16 cellular contexts compared by ENCODE assay signal in genomic region chr22:42791721-42792452, GRCh38.
A peak's percentile ranks its signal among the peaks of the same experiment; 100 is the strongest.
DNase-seq lines count a peak whose midpoint lies in the region; ATAC-seq and TF ChIP-seq lines count a peak whose summit lies in the region.
"Had no signal": no experiment of that assay in that cellular context is flagged by ENCODE, and none has a peak within 500 bp of the region (broad histone marks: within the 10 kb centered on the region; RNA-seq: fewer than 3 reads in every experiment).

No MANE protein-coding gene starts in this region.

- H3K4me1 ChIP-seq in IMR-90 (ENCODE audit: control insufficient read depth, insufficient read depth, low read length) (peaks cover 11% of the 10 kb centered on the region; the same call in 1 of the 2 replicates), fibroblast of lung (ENCODE audit: control insufficient read depth, extremely low read depth, insufficient read depth, low read length) (peaks cover 7% of the 10 kb centered on the region), mesenchymal stem cell (ENCODE audit: control insufficient read depth, insufficient read depth, low read depth, low read length) (peaks cover 9% of the 10 kb centered on the region)
- H3K4me1 ChIP-seq: BE2C, pancreas had no signal

- ATAC-seq in IMR-90 (ENCODE audit: low read depth), result no peak; the same call in 1 of the 2 replicates
- peak; percentile 6 for ATAC-seq in stimulated activated naive CD8-positive, alpha-beta T cell treated with anti-CD3 and anti-CD28 coated beads, Interleukin-15, amount 100 ng/mL, for 72 hours
- ATAC-seq in GM19452 (IDR thresholded peaks at IDR 0.05; ENCODE audit: unreplicated experiment), result no peak

- TF ChIP-seq CTCF in IMR-90 (conservative IDR thresholded peaks at IDR 0.05; ENCODE audit: low read depth, low read length) (no peak), fibroblast of lung (conservative IDR thresholded peaks at IDR 0.05 in 1 of 2, IDR thresholded peaks at IDR 0.05 in 1 of 2; ENCODE audit: low read depth in 1 of 2, low read length in 2 of 2) (no peak), osteocyte (IDR thresholded peaks at IDR 0.05) (no peak)

- peak overlapping the region; percentile 43; the same call in 1 of the 2 replicates for H3K4ac ChIP-seq in IMR-90 (ENCODE audit: low read depth, low read length)
- no peak overlapping the region for H3K4ac ChIP-seq in mesenchymal stem cell (ENCODE audit: low read depth in 1 of 2, low read length in 2 of 2)

- no peak overlapping the region for H2AFZ ChIP-seq in IMR-90 (replicated peaks; ENCODE audit: low read length, poor library complexity)
- no peak overlapping the region for H2AFZ ChIP-seq in fibroblast of lung (ENCODE audit: low read length)
- no peak overlapping the region for H2AFZ ChIP-seq in mesenchymal stem cell (ENCODE audit: low read depth, low read length)

- DNase-seq in IMR-90 (no peak), fibroblast of lung (ENCODE audit: low read depth in 2 of 2) (peak in 1 of 2 donors; percentile 15), mesenchymal stem cell (no peak), activated gamma-delta T cell treated with Interleukin-2 at 50 U/mL for 16 hours (no peak), RPMI8226 (no peak), osteocyte (ENCODE audit: extremely low spot score, unreplicated experiment) (no peak)
- no peak for DNase-seq in stimulated activated naive CD8-positive, alpha-beta T cell treated with anti-CD3 and anti-CD28 coated beads, Interleukin-15, amount 100 ng/mL, for 72 hours
- DNase-seq: activated CD4-positive, alpha-beta T cell treated with anti-CD3 and anti-CD28 coated beads, Interleukin-2, amount 10 ng/mL, durations not matched to agents 24 days and 14 days; activated naive CD8-positive, alpha-beta T cell treated with anti-CD3 and anti-CD28 coated beads, Interleukin-2, amount 10 ng/mL, durations not matched to agents 7 days and 5 days; activated T-cell treated with anti-CD3 and anti-CD28 coated beads, Interleukin-2, amount 50 U/mL, for 1 hour; BE2C; central memory CD4-positive, alpha-beta T cell; NCI-H1417 treated with DMSO at 0.1 percent for 48 hours; NCI-H446 treated with DMSO at 0.1 percent for 48 hours had no signal

- no peak overlapping the region for H3K56ac ChIP-seq in IMR-90 (ENCODE audit: extremely low read depth, insufficient read depth, low read length)

- no peaks in the 10 kb centered on the region for H3K79me2 ChIP-seq in fibroblast of lung (ENCODE audit: control insufficient read depth, insufficient read depth, low read length)

- H4K20me1 ChIP-seq in IMR-90 (ENCODE audit: insufficient read depth, low read length), result peaks cover 13% of the 10 kb centered on the region
- no peaks in the 10 kb centered on the region for H4K20me1 ChIP-seq in fibroblast of lung (ENCODE audit: control insufficient read depth, extremely low read depth, insufficient read depth, low read length)

- H3K36me3 ChIP-seq in IMR-90 (ENCODE audit: control insufficient read depth, insufficient read depth, low read length) (peaks cover 8% of the 10 kb centered on the region), fibroblast of lung (ENCODE audit: control insufficient read depth, insufficient read depth, low read length) (peaks cover 2% of the 10 kb centered on the region), mesenchymal stem cell (ENCODE audit: control insufficient read depth in 1 of 2, insufficient read depth in 2 of 2, low read depth in 1 of 2, low read length in 2 of 2) (peaks cover 18 to 48% of the 10 kb centered on the region in 2 experiments)
- H3K36me3 ChIP-seq: BE2C had no signal

- H2BK120ac ChIP-seq in IMR-90 (ENCODE audit: low read depth, low read length), result no peak overlapping the region
- H2BK120ac ChIP-seq in mesenchymal stem cell (ENCODE audit: low read depth, low read length), result no peak overlapping the region

- H3K14ac ChIP-seq in IMR-90 (replicated peaks; ENCODE audit: low read depth, low read length), result no peak overlapping the region
- H3K14ac ChIP-seq in mesenchymal stem cell (ENCODE audit: low read length in 2 of 2), result no peak overlapping the region

- H4K91ac ChIP-seq in IMR-90 (ENCODE audit: insufficient read depth, low read depth, low read length), result no peak overlapping the region
- H4K91ac ChIP-seq in mesenchymal stem cell (ENCODE audit: low read length), result no peak overlapping the region

- H3K36me3 Mint-ChIP-seq in osteocyte (ENCODE audit: unreplicated experiment), result peaks cover 7% of the 10 kb centered on the region

- H3K27me3 ChIP-seq in IMR-90 (ENCODE audit: control insufficient read depth, insufficient read depth, low read length), result no peaks in the 10 kb centered on the region
- H3K27me3 ChIP-seq in fibroblast of lung (ENCODE audit: control insufficient read depth, insufficient read depth, low read length), result no peaks in the 10 kb centered on the region
- H3K27me3 ChIP-seq in mesenchymal stem cell (ENCODE audit: control insufficient read depth in 1 of 2, insufficient read depth in 1 of 2, low read length in 2 of 2), result no peaks in the 10 kb centered on the region
- H3K27me3 ChIP-seq: BE2C, pancreas had no signal

- no peak overlapping the region for H2BK12ac ChIP-seq in mesenchymal stem cell (ENCODE audit: low read length in 2 of 2)

- intact Hi-C loops in IMR-90 (cut with micrococcal nuclease), result no loop called here

- TF ChIP-seq RAD21 in IMR-90 (IDR thresholded peaks at IDR 0.05; ENCODE audit: low read length), result no peak

- CTCF ChIA-PET in IMR-90 (lab: Yijun Ruan, JAX), result interaction anchor here (0.6 kb wide), 1 partner anchor 735 kb away, joined by 3 read pairs; no protein-coding TSS in a partner anchor

- no peak overlapping the region for H4K8ac ChIP-seq in IMR-90 (ENCODE audit: low read depth in 2 of 2, low read length in 2 of 2)
- H4K8ac ChIP-seq in mesenchymal stem cell (ENCODE audit: low read length), result no peak overlapping the region

- POLR2A ChIA-PET in IMR-90 (lab: Charles Lee; ENCODE audit: unreplicated experiment), result no interaction called here

- no peaks in the 10 kb centered on the region for H3K27me3 Mint-ChIP-seq in stimulated activated naive CD8-positive, alpha-beta T cell treated with anti-CD3 and anti-CD28 coated beads, Interleukin-15, amount 100 ng/mL, for 72 hours
- H3K27me3 Mint-ChIP-seq in osteocyte (ENCODE audit: unreplicated experiment), result no peaks in the 10 kb centered on the region
- H3K27me3 Mint-ChIP-seq: activated CD4-positive, alpha-beta T cell treated with anti-CD3 and anti-CD28 coated beads, Interleukin-2, amount 10 ng/mL, durations not matched to agents 24 days and 14 days; activated naive CD8-positive, alpha-beta T cell treated with anti-CD3 and anti-CD28 coated beads, Interleukin-2, amount 10 ng/mL, durations not matched to agents 7 days and 5 days had no signal

- H3K4me3 ChIP-seq in IMR-90 (ENCODE audit: insufficient read depth, low read depth, low read length) (no peak overlapping the region), fibroblast of lung (replicated peaks in 1 of 4; ENCODE audit: control extremely low read depth in 1 of 4, insufficient read depth in 1 of 4, low read depth in 3 of 4, low read length in 4 of 4) (no peak overlapping the region), mesenchymal stem cell (ENCODE audit: insufficient read depth in 1 of 2, low read depth in 1 of 2, low read length in 2 of 2) (no peak overlapping the region)
- H3K4me3 ChIP-seq: pancreas had no signal

- H3K27ac ChIP-seq in IMR-90 (ENCODE audit: insufficient read depth, low read length) (no peak overlapping the region), fibroblast of lung (ENCODE audit: insufficient read depth, low read length) (no peak overlapping the region), mesenchymal stem cell (ENCODE audit: low read length, poor library complexity, severe bottlenecking) (no peak overlapping the region)
- H3K27ac ChIP-seq: pancreas had no signal

- H3K9me1 ChIP-seq in IMR-90 (ENCODE audit: insufficient read depth, low read length), result peaks cover 13% of the 10 kb centered on the region; the same call in 1 of the 2 replicates

- in situ Hi-C loops in IMR-90 (cut with MboI; ENCODE audit: low sequenced_read_pairs), result no loop called here

- TF ChIP-seq POLR2A in IMR-90 (IDR thresholded peaks at IDR 0.05; ENCODE audit: low read depth, low read length), result no peak

- no peak overlapping the region for H2BK20ac ChIP-seq in IMR-90 (ENCODE audit: low read depth, low read length)

- H4K5ac ChIP-seq in IMR-90 (ENCODE audit: low read depth, low read length), result no peak overlapping the region

- H2AK5ac ChIP-seq in IMR-90 (ENCODE audit: low read depth, low read length) (0 out of 2 replicates have a peak overlapping the region, but pooled peaks have one; percentile 9), mesenchymal stem cell (ENCODE audit: low read length, severe bottlenecking) (no peak overlapping the region)

- no TSS peak for BruUV-seq in IMR-90 (replicated peaks; lab: Mats Ljungman, UMichigan)

- H3K4me2 ChIP-seq in IMR-90 (ENCODE audit: low read depth, low read length), result no peak overlapping the region; the same call in 1 of the 2 replicates
- no peak overlapping the region for H3K4me2 ChIP-seq in fibroblast of lung (ENCODE audit: extremely low read depth, insufficient read depth, low read length)
- no peak overlapping the region for H3K4me2 ChIP-seq in mesenchymal stem cell (ENCODE audit: low read length, poor library complexity, severe bottlenecking)

- H2BK5ac ChIP-seq in IMR-90 (ENCODE audit: low read depth, low read length, poor library complexity, severe bottlenecking) (no peak overlapping the region), mesenchymal stem cell (ENCODE audit: low read depth, low read length, poor library complexity, severe bottlenecking) (no peak overlapping the region)

- H2BK15ac ChIP-seq in IMR-90 (ENCODE audit: low read depth, low read length) (no peak overlapping the region), mesenchymal stem cell (ENCODE audit: low read depth, poor library complexity, severe bottlenecking) (no peak overlapping the region)

- no peaks in the 10 kb centered on the region for H3K4me1 Mint-ChIP-seq in stimulated activated naive CD8-positive, alpha-beta T cell treated with anti-CD3 and anti-CD28 coated beads, Interleukin-15, amount 100 ng/mL, for 72 hours
- no peaks in the 10 kb centered on the region for H3K4me1 Mint-ChIP-seq in osteocyte (ENCODE audit: unreplicated experiment)
- H3K4me1 Mint-ChIP-seq: activated CD4-positive, alpha-beta T cell treated with anti-CD3 and anti-CD28 coated beads, Interleukin-2, amount 10 ng/mL, durations not matched to agents 24 days and 14 days; activated naive CD8-positive, alpha-beta T cell treated with anti-CD3 and anti-CD28 coated beads, Interleukin-2, amount 10 ng/mL, durations not matched to agents 7 days and 5 days had no signal

- dilution Hi-C loops in IMR-90 (cut with HindIII; ENCODE audit: low sequenced_read_pairs, unreplicated experiment), result no loop called here

- 83% methylated on average over 1 of the region's 20 CpGs; no CpG with 5 or more reads in 1 of the 2 experiments for WGBS in IMR-90 (ENCODE audit: extremely low coverage in 2 of 2, insufficient read length in 1 of 2), 2 experiments
- 94% methylated on average over 20 of the region's 20 CpGs for WGBS in mesenchymal stem cell

- no peak overlapping the region for H3K18ac ChIP-seq in IMR-90 (ENCODE audit: low read depth, low read length)
- peak overlapping the region in 1 of 2 experiments; percentile 14 for H3K18ac ChIP-seq in mesenchymal stem cell (ENCODE audit: low read depth in 1 of 2, low read length in 2 of 2)

- no peaks in the 10 kb centered on the region for H3K9me3 ChIP-seq in IMR-90 (ENCODE audit: control insufficient read depth, insufficient read depth, low read length)
- H3K9me3 ChIP-seq in fibroblast of lung (ENCODE audit: control insufficient read depth, insufficient read depth, low read depth, low read length), result no peaks in the 10 kb centered on the region
- no peaks in the 10 kb centered on the region for H3K9me3 ChIP-seq in mesenchymal stem cell (ENCODE audit: control insufficient read depth, low read length)
- H3K9me3 ChIP-seq: BE2C, pancreas had no signal

- H3K23ac ChIP-seq in IMR-90 (ENCODE audit: low read depth, low read length), result no peak overlapping the region
- H3K23ac ChIP-seq in mesenchymal stem cell (ENCODE audit: low read length in 2 of 2), result no peak overlapping the region

- H3K9ac ChIP-seq in IMR-90 (ENCODE audit: low read depth, low read length), result no peak overlapping the region
- H3K9ac ChIP-seq in fibroblast of lung (ENCODE audit: insufficient read depth, low read length), result peak overlapping the region; percentile 2
- H3K9ac ChIP-seq in mesenchymal stem cell (ENCODE audit: low read length), result peak overlapping the region; percentile 78

- no peak overlapping the region for H3K4me3 Mint-ChIP-seq in stimulated activated naive CD8-positive, alpha-beta T cell treated with anti-CD3 and anti-CD28 coated beads, Interleukin-15, amount 100 ng/mL, for 72 hours
- no peak overlapping the region for H3K4me3 Mint-ChIP-seq in osteocyte (ENCODE audit: unreplicated experiment)
- H3K4me3 Mint-ChIP-seq: activated CD4-positive, alpha-beta T cell treated with anti-CD3 and anti-CD28 coated beads, Interleukin-2, amount 10 ng/mL, durations not matched to agents 24 days and 14 days; activated naive CD8-positive, alpha-beta T cell treated with anti-CD3 and anti-CD28 coated beads, Interleukin-2, amount 10 ng/mL, durations not matched to agents 7 days and 5 days had no signal

- H3K27ac Mint-ChIP-seq in stimulated activated naive CD8-positive, alpha-beta T cell treated with anti-CD3 and anti-CD28 coated beads, Interleukin-15, amount 100 ng/mL, for 72 hours, result no peak overlapping the region
- H3K27ac Mint-ChIP-seq in osteocyte (ENCODE audit: unreplicated experiment), result no peak overlapping the region
- H3K27ac Mint-ChIP-seq: activated CD4-positive, alpha-beta T cell treated with anti-CD3 and anti-CD28 coated beads, Interleukin-2, amount 10 ng/mL, durations not matched to agents 24 days and 14 days; activated naive CD8-positive, alpha-beta T cell treated with anti-CD3 and anti-CD28 coated beads, Interleukin-2, amount 10 ng/mL, durations not matched to agents 7 days and 5 days had no signal

- no peaks in the 10 kb centered on the region for H3K9me3 Mint-ChIP-seq in stimulated activated naive CD8-positive, alpha-beta T cell treated with anti-CD3 and anti-CD28 coated beads, Interleukin-15, amount 100 ng/mL, for 72 hours
- H3K9me3 Mint-ChIP-seq in osteocyte (ENCODE audit: unreplicated experiment), result no peaks in the 10 kb centered on the region
- H3K9me3 Mint-ChIP-seq: activated CD4-positive, alpha-beta T cell treated with anti-CD3 and anti-CD28 coated beads, Interleukin-2, amount 10 ng/mL, durations not matched to agents 24 days and 14 days; activated naive CD8-positive, alpha-beta T cell treated with anti-CD3 and anti-CD28 coated beads, Interleukin-2, amount 10 ng/mL, durations not matched to agents 7 days and 5 days had no signal

- H3K79me1 ChIP-seq in IMR-90 (ENCODE audit: low read depth in 1 of 2, low read length in 2 of 2), result peaks cover 0 to 6% of the 10 kb centered on the region in 2 experiments; a peak in 2 of 4 replicates
- no peaks in the 10 kb centered on the region for H3K79me1 ChIP-seq in mesenchymal stem cell (replicated peaks; ENCODE audit: low read length, poor library complexity, severe bottlenecking)

- H2AK9ac ChIP-seq in IMR-90 (replicated peaks; ENCODE audit: low read depth, low read length, poor library complexity), result peak overlapping the region; percentile 78
